8 cellular contexts compared by ENCODE assay signal in the genomic region with DNA sequence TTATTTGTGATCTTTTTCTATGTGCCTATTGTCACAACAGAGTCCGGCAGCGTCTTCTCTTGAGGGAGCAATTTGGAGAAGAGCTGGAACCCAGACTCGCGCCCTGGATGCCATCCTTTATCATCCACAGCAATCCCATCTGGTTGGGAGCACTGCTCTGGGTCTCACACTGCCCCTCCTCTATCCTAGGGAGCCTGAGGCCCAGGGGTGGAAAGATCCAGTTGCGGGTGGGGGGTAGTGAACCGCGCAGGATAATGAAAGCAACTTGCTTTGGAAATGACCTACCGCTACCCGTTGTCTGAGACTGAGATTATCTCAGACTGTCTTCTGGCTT. TPM values are rescaled to one million over a fixed set of nuclear protein-coding genes. Genes with fewer than 3 reads are reported as not detected.
DNase-seq lines count a peak whose midpoint lies in the region; ATAC-seq and TF ChIP-seq lines count a peak whose summit lies in the region.

No MANE protein-coding gene starts in this region.

- H3K27me3 Mint-ChIP-seq in HFFc6 (ENCODE audit: insufficient read depth) (peaks cover 4% of the 10 kb centered on the region), activated B cell treated with CpG ODN at 0.5 μM for 24 hours (no peaks in the 10 kb centered on the region)

- H3K27ac ChIP-seq in right cardiac atrium (ENCODE audit: low read length), result peak overlapping the region; percentile 53
- H3K27ac ChIP-seq in smooth muscle cell (ENCODE audit: low read depth), result peak overlapping the region; percentile 63

- TF ChIP-seq CTCF in HFFc6 (IDR thresholded peaks at IDR 0.05) (no peak), activated B cell treated with CpG ODN at 0.5 μM for 24 hours (IDR thresholded peaks at IDR 0.05) (no peak), smooth muscle cell (IDR thresholded peaks at IDR 0.05; ENCODE audit: borderline replicate concordance, insufficient read depth, poor library complexity, severe bottlenecking) (no peak)

- H4K20me1 ChIP-seq in smooth muscle cell (ENCODE audit: low read depth), result no peaks in the 10 kb centered on the region

- H3K27me3 ChIP-seq in right cardiac atrium (ENCODE audit: control insufficient read depth, insufficient read depth) (no peaks in the 10 kb centered on the region), smooth muscle cell (ENCODE audit: low read depth) (no peaks in the 10 kb centered on the region)

- ATAC-seq in activated B cell treated with CpG ODN at 0.5 μM for 24 hours (ENCODE audit: low read depth), result no peak
- ATAC-seq in right cardiac atrium, result no peak
- no peak for ATAC-seq in GM19452 (IDR thresholded peaks at IDR 0.05; ENCODE audit: unreplicated experiment)

- peaks cover 9% of the 10 kb centered on the region for H3K4me1 ChIP-seq in right cardiac atrium (ENCODE audit: control insufficient read depth, insufficient read depth, low read length)
- peaks cover 20% of the 10 kb centered on the region for H3K4me1 ChIP-seq in smooth muscle cell (ENCODE audit: low read depth)

- H3K4me3 Mint-ChIP-seq in HFFc6 (peak overlapping the region; percentile 94), activated B cell treated with CpG ODN at 0.5 μM for 24 hours (peak overlapping the region; percentile 99)

- H3K9me3 Mint-ChIP-seq in HFFc6 (no peaks in the 10 kb centered on the region), activated B cell treated with CpG ODN at 0.5 μM for 24 hours (no peaks in the 10 kb centered on the region)

- H3K36me3 Mint-ChIP-seq in HFFc6 (ENCODE audit: low read depth), result peaks cover 17% of the 10 kb centered on the region
- peaks cover 62% of the 10 kb centered on the region for H3K36me3 Mint-ChIP-seq in activated B cell treated with CpG ODN at 0.5 μM for 24 hours (ENCODE audit: low read depth)

- H2AFZ ChIP-seq in smooth muscle cell (ENCODE audit: low read depth), result no peak overlapping the region

- H3K4me3 ChIP-seq in right cardiac atrium (ENCODE audit: low read length), result peak overlapping the region; percentile 68
- H3K4me3 ChIP-seq in smooth muscle cell, result peak overlapping the region; percentile 85

- CTCF ChIA-PET in activated B cell treated with CpG ODN at 0.5 μM for 24 hours (lab: Charles Lee), result interaction anchor here (0.8 to 3.0 kb wide), 4 partner anchors 14 to 127 kb away, joined by 3 to 11 read pairs (median 3); a partner anchor contains a TSS

- peaks cover 23% of the 10 kb centered on the region for H3F3A ChIP-seq in smooth muscle cell (ENCODE audit: low read depth)

- peaks cover 50% of the 10 kb centered on the region for H3K4me1 Mint-ChIP-seq in HFFc6 (ENCODE audit: low read depth)
- peaks cover 65% of the 10 kb centered on the region for H3K4me1 Mint-ChIP-seq in activated B cell treated with CpG ODN at 0.5 μM for 24 hours

- H3K9me3 ChIP-seq in right cardiac atrium (ENCODE audit: control insufficient read depth, low read length), result no peaks in the 10 kb centered on the region
- no peaks in the 10 kb centered on the region for H3K9me3 ChIP-seq in smooth muscle cell (replicated peaks; ENCODE audit: low read depth)

- DNase-seq in HFFc6 (no peak), activated B cell treated with CpG ODN at 0.5 μM for 24 hours (no peak), right cardiac atrium (no peak), smooth muscle cell (lab: John Stamatoyannopoulos, UW; ENCODE audit: unreplicated experiment) (no peak), T-helper 9 cell (no peak), midbrain (lab: John Stamatoyannopoulos, UW) (no peak), COLO668 (lab: John Stamatoyannopoulos, UW; ENCODE audit: unreplicated experiment) (no peak)

- no peaks in the 10 kb centered on the region for H3K36me3 ChIP-seq in smooth muscle cell (ENCODE audit: low read depth)

- H3K79me2 ChIP-seq in smooth muscle cell (ENCODE audit: low read depth), result peaks cover 39% of the 10 kb centered on the region

- POLR2A ChIA-PET in activated B cell treated with CpG ODN at 0.5 μM for 24 hours (lab: Charles Lee), result interaction anchor here (0.8 to 10.0 kb wide), 20 partner anchors 9 to 1225 kb away, joined by 3 to 127 read pairs (median 10); a partner anchor contains a TSS

- H3K9ac ChIP-seq in smooth muscle cell (ENCODE audit: low read depth), result peak overlapping the region; percentile 81

- intact Hi-C loops in activated B cell treated with CpG ODN at 0.5 μM for 24 hours (cut with micrococcal nuclease), result loop anchor here (1.0 to 5.0 kb wide), 5 partner anchors 13 to 277 kb away; a partner anchor contains a TSS
- intact Hi-C loops in right cardiac atrium (cut with DNase I), result no loop called here

- peak overlapping the region; percentile 98 for H3K4me2 ChIP-seq in smooth muscle cell

- peak overlapping the region; percentile 88 for H3K27ac Mint-ChIP-seq in HFFc6
- H3K27ac Mint-ChIP-seq in activated B cell treated with CpG ODN at 0.5 μM for 24 hours, result peak overlapping the region; percentile 100

- 2% methylated on average over 9 of the region's 9 CpGs for WGBS in right cardiac atrium
- WGBS in smooth muscle cell (ENCODE audit: low lambda C conversion rate), result 9% methylated on average over 9 of the region's 9 CpGs

RNA-seq across cellular contexts. Expression of a gene that starts 0.7 kb away (rescaled TPM):
- total RNA-seq in HFFc6 (2021; fragmentation: NEBNext Ultra II Directional; extraction: Animal tissue kit (Norgen Biotek cat#: 25700)), result 10 to 100 TPM; 51.0 to 73.1 (median 56.7) TPM
- total RNA-seq in activated B cell treated with CpG ODN at 0.5 μM for 24 hours (61.4 and 65.3 TPM in 2 replicates), right cardiac atrium (10 to 100 TPM; 48.9 to 60.0 (median 56.7) TPM), smooth muscle cell (63.9 and 90.8 TPM in 2 replicates)
- polyA plus RNA-seq in right cardiac atrium (63.1 TPM), smooth muscle cell (117 and 123 TPM in 2 replicates)

RNA-seq across cellular contexts. Expression of a gene that starts 4.0 kb away (rescaled TPM):
- 10 to 100 TPM; 18.4 to 26.9 (median 21.4) TPM for total RNA-seq in HFFc6 (2021; fragmentation: NEBNext Ultra II Directional; extraction: Animal tissue kit (Norgen Biotek cat#: 25700))
- 47.9 and 51.3 TPM in 2 replicates for total RNA-seq in activated B cell treated with CpG ODN at 0.5 μM for 24 hours
- total RNA-seq in right cardiac atrium, result 10 to 100 TPM; 19.2 to 22.9 (median 20.7) TPM
- 16.8 TPM for polyA plus RNA-seq in right cardiac atrium
- 4.7 and 8.0 TPM in 2 replicates for total RNA-seq in smooth muscle cell
- polyA plus RNA-seq in smooth muscle cell, result 10.4 and 23.0 TPM in 2 replicates

RNA-seq across cellular contexts. Expression of a gene that starts 6.3 kb away (rescaled TPM):
- 10 to 100 TPM; 51.4 to 68.9 (median 62.5) TPM for total RNA-seq in HFFc6 (2021; fragmentation: NEBNext Ultra II Directional; extraction: Animal tissue kit (Norgen Biotek cat#: 25700))
- total RNA-seq in activated B cell treated with CpG ODN at 0.5 μM for 24 hours, result 70.8 and 85.7 TPM in 2 replicates
- 10 to 100 TPM; 23.4 to 25.1 (median 24.5) TPM for total RNA-seq in right cardiac atrium
- 19.9 TPM for polyA plus RNA-seq in right cardiac atrium
- 46.2 and 49.0 TPM in 2 replicates for total RNA-seq in smooth muscle cell
- 38.3 and 45.5 TPM in 2 replicates for polyA plus RNA-seq in smooth muscle cell

RNA-seq across cellular contexts. Expression of a gene that starts 13.6 kb away (rescaled TPM):
- 100 to 1,000 TPM in 2 of 6 experiments, 10 to 100 TPM in 4; 74.5 to 120 (median 97.7) TPM for total RNA-seq in HFFc6 (2021; fragmentation: NEBNext Ultra II Directional; extraction: Animal tissue kit (Norgen Biotek cat#: 25700))
- total RNA-seq in activated B cell treated with CpG ODN at 0.5 μM for 24 hours (86.9 and 98.8 TPM in 2 replicates), right cardiac atrium (100 to 1,000 TPM; 116 to 157 (median 131) TPM), smooth muscle cell (12.0 and 18.2 TPM in 2 replicates)
- polyA plus RNA-seq in right cardiac atrium (107 TPM), smooth muscle cell (76.8 and 85.4 TPM in 2 replicates)

RNA-seq across cellular contexts. Expression of a gene that starts 17.2 kb away (rescaled TPM):
- 10 to 100 TPM; 12.7 to 14.8 (median 13.6) TPM for total RNA-seq in HFFc6 (2021; fragmentation: NEBNext Ultra II Directional; extraction: Animal tissue kit (Norgen Biotek cat#: 25700))
- total RNA-seq in activated B cell treated with CpG ODN at 0.5 μM for 24 hours, result 8.3 and 11.6 TPM in 2 replicates
- total RNA-seq in right cardiac atrium, result 10 to 100 TPM; 21.5 to 27.9 (median 25.9) TPM
- 16.2 TPM for polyA plus RNA-seq in right cardiac atrium
- total RNA-seq in smooth muscle cell, result 31.4 and 32.5 TPM in 2 replicates
- 60.5 and 69.7 TPM in 2 replicates for polyA plus RNA-seq in smooth muscle cell
